In genomic region chr3:157718835-157719234, GRCh38 we compare ENCODE assay signal across 28 cellular contexts.
"Had no signal": no experiment of that assay in that cellular context is flagged by ENCODE, and none has a peak within 500 bp of the region (broad histone marks: within the 10 kb centered on the region; RNA-seq: fewer than 3 reads in every experiment).

No MANE protein-coding gene starts in this region.

- H3K27me3 ChIP-seq: brain microvascular endothelial cell, esophagus muscularis mucosa, foreskin keratinocyte, gastrocnemius medialis, heart left ventricle had no signal

- H3K36me3 ChIP-seq: brain microvascular endothelial cell, esophagus muscularis mucosa, gastrocnemius medialis, heart left ventricle had no signal

- H3K4me1 ChIP-seq: esophagus muscularis mucosa, foreskin keratinocyte, gastrocnemius medialis, heart left ventricle had no signal

- H3K27ac ChIP-seq: brain microvascular endothelial cell, coronary artery, dorsolateral prefrontal cortex, esophagus muscularis mucosa, foreskin keratinocyte, gastrocnemius medialis, heart left ventricle had no signal

- ATAC-seq: activated naive CD4-positive, alpha-beta T cell treated with anti-CD3 and anti-CD28 coated beads, Interleukin-2, amount 50 U/mL, for 72 hours; activated T-cell treated with anti-CD3 and anti-CD28 coated beads, Interleukin-2, amount 50 U/mL, for 72 hours; foreskin keratinocyte; gastrocnemius medialis; heart left ventricle had no signal

- H3K4me3 ChIP-seq: coronary artery, dorsolateral prefrontal cortex, esophagus muscularis mucosa, gastrocnemius medialis, heart left ventricle had no signal

- H3K9me3 ChIP-seq: gastrocnemius medialis had no signal

- DNase-seq: activated CD4-positive, alpha-beta memory T cell treated with anti-CD3 and anti-CD28 coated beads, Interleukin-2, amount 10 ng/mL, durations not matched to agents 7 days and 5 days; activated CD4-positive, alpha-beta T cell treated with anti-CD3 and anti-CD28 coated beads for 4 hours; activated CD4-positive, alpha-beta T cell treated with anti-CD3 and anti-CD28 coated beads, Interleukin-2, amount 10 ng/mL, durations not matched to agents 7 days and 5 days; activated CD4-positive, alpha-beta T cell treated with anti-CD3 and anti-CD28 coated beads, Interleukin-2, amount 50 U/mL, for 4 hours; activated CD4-positive, CD25-positive, alpha-beta regulatory T cell; activated CD4-positive, CD25-positive, alpha-beta regulatory T cell treated with anti-CD3 and anti-CD28 coated beads, Interleukin-2, amount 50 U/mL, for 72 hours; activated CD8-positive, alpha-beta memory T cell treated with anti-CD3 and anti-CD28 coated beads, Interleukin-2, amount 50 U/mL, for 48 hours; activated gamma-delta T cell; activated naive CD4-positive, alpha-beta T cell; activated naive CD4-positive, alpha-beta T cell treated with anti-CD3 and anti-CD28 coated beads, Interleukin-2, amount 10 ng/mL, durations not matched to agents 7 days and 5 days; activated naive CD8-positive, alpha-beta T cell treated with anti-CD3 and anti-CD28 coated beads, Interleukin-2, amount 10 ng/mL, durations not matched to agents 7 days and 5 days; activated T-cell treated with anti-CD3 and anti-CD28 coated beads for 4 hours; activated T-cell treated with anti-CD3 and anti-CD28 coated beads, Interleukin-2, amount 50 U/mL, for 24 hours; activated T-cell treated with anti-CD3 and anti-CD28 coated beads, Interleukin-2, amount 50 U/mL, for 72 hours; brain microvascular endothelial cell; dorsolateral prefrontal cortex; effector memory CD4-positive, alpha-beta T cell; endodermal cell; foreskin keratinocyte; gastrocnemius medialis; glutamatergic neuron; heart left ventricle; T-helper 2 cell had no signal

- FAIRE-seq: astrocyte, bronchial epithelial cell had no signal
